In the genomic region with DNA sequence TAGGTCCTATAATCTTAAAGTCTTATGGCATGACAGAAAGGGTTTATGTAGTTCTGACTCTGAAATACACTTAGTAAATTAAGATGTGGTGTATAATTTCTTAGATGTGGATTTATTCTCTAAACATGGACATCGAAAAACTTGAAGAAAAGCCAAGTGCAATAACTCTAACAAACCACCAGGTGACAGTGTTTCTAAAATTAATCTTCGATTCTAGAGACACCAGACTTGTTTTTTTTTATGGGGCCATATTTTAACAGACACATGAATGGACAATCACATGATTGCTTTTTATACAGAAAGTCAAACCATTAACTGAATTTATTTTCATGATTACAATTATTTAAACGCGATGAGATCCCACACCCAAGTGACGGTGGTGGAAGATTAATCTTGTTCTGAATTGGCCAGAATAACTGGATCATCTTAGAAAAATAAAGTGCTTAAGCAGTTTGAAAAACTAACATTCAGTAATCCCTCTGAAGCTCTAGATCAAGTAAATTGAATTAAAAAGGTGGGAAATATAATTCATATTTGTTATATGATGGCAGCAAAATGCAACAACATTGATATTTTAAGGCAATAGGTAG, we compare ENCODE assay signal across 8 cellular contexts.
A peak's percentile ranks its signal among the peaks of the same experiment; 100 is the strongest.
DNase-seq lines count a peak whose midpoint lies in the region; FAIRE-seq and TF ChIP-seq lines count a peak whose summit lies in the region.

No MANE protein-coding gene starts in this region.

- no peak overlapping the region for H3K4me3 ChIP-seq in fibroblast of mammary gland (ENCODE audit: control insufficient read depth, low read depth, low read length)

- TF ChIP-seq CTCF in fibroblast of mammary gland (conservative IDR thresholded peaks at IDR 0.05; ENCODE audit: control insufficient read depth, insufficient read depth, low read depth, low read length): peak; percentile 90

- DNase-seq in SIG-M5 treated with dmso at 0.1 percent for 504 hours (lab: John Stamatoyannopoulos, UW; ENCODE audit: unreplicated experiment) (peak; percentile 62), SIG-M5 (lab: John Stamatoyannopoulos, UW) (no peak), HT1080 (ENCODE audit: low read depth) (peak; percentile 57), RCC 7860 (ENCODE audit: low spot score) (peak; percentile 41), fibroblast of mammary gland (ENCODE audit: low read depth) (peak; percentile 57), stromal cell of bone marrow (ENCODE audit: low read depth) (peak; percentile 13), NCI-H187 (lab: John Stamatoyannopoulos, UW) (no peak)
- no peak for DNase-seq in activated CD4-positive, CD25-positive, alpha-beta regulatory T cell treated with anti-CD3 and anti-CD28 coated beads, Interleukin-2, amount 50 U/mL, for 72 hours

- peak; percentile 80 for FAIRE-seq in RCC 7860 (lab: Jason Lieb, UNC)

Comparison
In these comparisons a context has a peak if more than half of its experiments do, and no peak if none do; other contexts are left out.
1. DNase-seq: peak in SIG-M5 treated with dmso at 0.1 percent for 504 hours (single experiment), HT1080 (single experiment), RCC 7860 (single experiment), fibroblast of mammary gland (single experiment) and stromal cell of bone marrow (single experiment); none in SIG-M5 (single experiment), activated CD4-positive, CD25-positive, alpha-beta regulatory T cell treated with anti-CD3 and anti-CD28 coated beads, Interleukin-2, amount 50 U/mL, for 72 hours (single experiment) and NCI-H187 (0 of 2).